ENCODE assay signal across 8 cellular contexts in genomic region chr3:177196473-177197040, GRCh38. TPM values are rescaled to one million over a fixed set of nuclear protein-coding genes. Genes with fewer than 3 reads are reported as not detected.
DNase-seq lines count a peak whose midpoint lies in the region; ATAC-seq and TF ChIP-seq lines count a peak whose summit lies in the region.

No MANE protein-coding gene starts in this region.

- H3K4me1 ChIP-seq in upper lobe of right lung, result peaks cover 24% of the 10 kb centered on the region

- no peak for ATAC-seq in activated CD4-positive, CD25-positive, alpha-beta regulatory T cell treated with anti-CD3 and anti-CD28 coated beads, Interleukin-2, amount 50 U/mL, for 24 hours
- ATAC-seq in natural killer cell treated with Interleukin-12 subunit alpha and Interleukin-12 subunit beta and Interleukin-15 and Interleukin-18, amount 100 ng/mL, for 72 hours, result no peak
- no peak for ATAC-seq in upper lobe of right lung
- no peak for ATAC-seq in HG03565 (IDR thresholded peaks at IDR 0.05; ENCODE audit: unreplicated experiment)

- H3K27ac Mint-ChIP-seq in activated T-cell treated with anti-CD3 and anti-CD28 coated beads, Interleukin-2, amount 50 U/mL, for 24 hours, result peak overlapping the region; percentile 96
- peak overlapping the region; percentile 78 to 88 for H3K27ac Mint-ChIP-seq in natural killer cell treated with Interleukin-12 subunit alpha and Interleukin-12 subunit beta and Interleukin-15 and Interleukin-18, amount 100 ng/mL, for 72 hours

- peaks cover 46% of the 10 kb centered on the region for H3K36me3 Mint-ChIP-seq in activated T-cell treated with anti-CD3 and anti-CD28 coated beads, Interleukin-2, amount 50 U/mL, for 24 hours (ENCODE audit: low read depth)
- peaks cover 10% of the 10 kb centered on the region for H3K36me3 Mint-ChIP-seq in natural killer cell treated with Interleukin-12 subunit alpha and Interleukin-12 subunit beta and Interleukin-15 and Interleukin-18, amount 100 ng/mL, for 72 hours

- intact Hi-C loops in upper lobe of right lung (cut with DNase I), result loop anchor here (5.0 kb wide), 1 partner anchor 161 kb away; no protein-coding TSS in a partner anchor

- peak overlapping the region; percentile 97 for H3K4me3 Mint-ChIP-seq in activated T-cell treated with anti-CD3 and anti-CD28 coated beads, Interleukin-2, amount 50 U/mL, for 24 hours
- H3K4me3 Mint-ChIP-seq in natural killer cell treated with Interleukin-12 subunit alpha and Interleukin-12 subunit beta and Interleukin-15 and Interleukin-18, amount 100 ng/mL, for 72 hours, result peak overlapping the region; percentile 88

- peaks cover 66% of the 10 kb centered on the region for H3K4me1 Mint-ChIP-seq in activated T-cell treated with anti-CD3 and anti-CD28 coated beads, Interleukin-2, amount 50 U/mL, for 24 hours (ENCODE audit: low read depth)
- peaks cover 43 to 53% of the 10 kb centered on the region in 2 donors for H3K4me1 Mint-ChIP-seq in natural killer cell treated with Interleukin-12 subunit alpha and Interleukin-12 subunit beta and Interleukin-15 and Interleukin-18, amount 100 ng/mL, for 72 hours (ENCODE audit: low read depth in 2 of 2)

- no peaks in the 10 kb centered on the region for H3K27me3 ChIP-seq in upper lobe of right lung

- peak; percentile 19 for DNase-seq in activated CD4-positive, CD25-positive, alpha-beta regulatory T cell treated with anti-CD3 and anti-CD28 coated beads, Interleukin-2, amount 50 U/mL, for 16 hours (ENCODE audit: low read depth, low spot score)
- DNase-seq in NCI-H1092 (lab: John Stamatoyannopoulos, UW), result peak; percentile 37
- peak; percentile 78 for DNase-seq in activated T-cell treated with anti-CD3 and anti-CD28 coated beads, Interleukin-2, amount 50 U/mL, for 24 hours
- peak; percentile 37 for DNase-seq in fibroblast of mammary gland (ENCODE audit: low read depth)
- DNase-seq in natural killer cell treated with Interleukin-12 subunit alpha and Interleukin-12 subunit beta and Interleukin-15 and Interleukin-18, amount 100 ng/mL, for 72 hours (ENCODE audit: low spot score), result no peak
- peak; percentile 67 for DNase-seq in upper lobe of right lung

- H3K27me3 Mint-ChIP-seq in activated T-cell treated with anti-CD3 and anti-CD28 coated beads, Interleukin-2, amount 50 U/mL, for 24 hours, result no peaks in the 10 kb centered on the region
- H3K27me3 Mint-ChIP-seq in natural killer cell treated with Interleukin-12 subunit alpha and Interleukin-12 subunit beta and Interleukin-15 and Interleukin-18, amount 100 ng/mL, for 72 hours, result no peaks in the 10 kb centered on the region

- H3K9me3 ChIP-seq in upper lobe of right lung, result no peaks in the 10 kb centered on the region

- TF ChIP-seq CTCF in fibroblast of mammary gland (conservative IDR thresholded peaks at IDR 0.05; ENCODE audit: control insufficient read depth, insufficient read depth, low read depth, low read length), result no peak
- TF ChIP-seq CTCF in upper lobe of right lung (IDR thresholded peaks at IDR 0.05), result no peak

- no peaks in the 10 kb centered on the region for H3K36me3 ChIP-seq in upper lobe of right lung

- peak overlapping the region; percentile 96 for H3K4me3 ChIP-seq in fibroblast of mammary gland (ENCODE audit: control insufficient read depth, low read depth, low read length)
- H3K4me3 ChIP-seq in upper lobe of right lung, result peak overlapping the region; percentile 71

- H3K27ac ChIP-seq in upper lobe of right lung, result peak overlapping the region; percentile 96

- H3K9me3 Mint-ChIP-seq in activated T-cell treated with anti-CD3 and anti-CD28 coated beads, Interleukin-2, amount 50 U/mL, for 24 hours, result no peaks in the 10 kb centered on the region
- no peaks in the 10 kb centered on the region for H3K9me3 Mint-ChIP-seq in natural killer cell treated with Interleukin-12 subunit alpha and Interleukin-12 subunit beta and Interleukin-15 and Interleukin-18, amount 100 ng/mL, for 72 hours

RNA-seq across cellular contexts. Expression of gene TBL1XR1, which starts 0.7 kb away (rescaled TPM):
- 100 to 1,000 TPM; 119 to 162 TPM for total RNA-seq in natural killer cell treated with Interleukin-12 subunit alpha and Interleukin-12 subunit beta and Interleukin-15 and Interleukin-18, amount 100 ng/mL, for 72 hours
- 156 TPM for total RNA-seq in upper lobe of right lung
